In the genomic region with DNA sequence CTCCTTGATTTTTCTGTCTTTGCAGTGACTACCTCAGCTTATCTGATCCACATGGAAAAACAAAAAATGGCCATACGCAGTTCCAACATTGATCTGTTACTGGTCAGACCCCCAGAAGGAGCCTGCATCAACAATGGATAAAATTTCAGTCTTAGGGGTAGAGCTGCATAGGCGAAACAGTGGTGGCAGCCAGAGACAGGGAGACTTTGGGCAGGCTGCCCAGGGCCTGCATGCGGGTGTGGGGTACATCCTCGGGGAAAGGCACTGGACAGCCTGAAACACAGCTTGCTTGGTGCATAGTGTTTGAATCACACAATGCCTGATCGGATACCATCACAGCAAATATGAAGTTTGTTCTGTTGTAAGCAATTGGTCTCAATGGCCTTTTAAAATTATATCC, we compare ENCODE assay signal across 8 cellular contexts.
"Had no signal": no experiment of that assay in that cellular context is flagged by ENCODE, and none has a peak within 500 bp of the region (broad histone marks: within the 10 kb centered on the region; RNA-seq: fewer than 3 reads in every experiment).

No MANE protein-coding gene starts in this region.

- FAIRE-seq: G401.6, GM12878, GM12891, GM12892, GM18507, GM19239 had no signal

- ATAC-seq: GM12878 had no signal

- DNase-seq: GDM1, GF-D8 had no signal

- H3K4me3 ChIP-seq: GM12878 had no signal
